9 cellular contexts compared by ENCODE assay signal in genomic region chr6:5086294-5086890, GRCh38. TPM values are rescaled to one million over a fixed set of nuclear protein-coding genes. Genes with fewer than 3 reads are reported as not detected.
DNase-seq lines count a peak whose midpoint lies in the region; ATAC-seq and TF ChIP-seq lines count a peak whose summit lies in the region.
"Had no signal": no experiment of that assay in that cellular context is flagged by ENCODE, and none has a peak within 500 bp of the region (broad histone marks: within the 10 kb centered on the region; RNA-seq: fewer than 3 reads in every experiment).

No MANE protein-coding gene starts in this region.

- intact Hi-C loops in activated CD4-positive, alpha-beta memory T cell treated with anti-CD3 and anti-CD28 coated beads for 36 hours (cut with micrococcal nuclease): no loop called here

- no peaks in the 10 kb centered on the region for H3K9me3 ChIP-seq in duodenal mucosa (ENCODE audit: control insufficient read depth in 1 of 2, low read length in 2 of 2)
- no peaks in the 10 kb centered on the region for H3K9me3 ChIP-seq in thymus (ENCODE audit: control insufficient read depth)

- peak overlapping the region; percentile 7 for H3K4me3 Mint-ChIP-seq in activated CD4-positive, alpha-beta memory T cell treated with anti-CD3 and anti-CD28 coated beads, Interleukin-2, amount 10 ng/mL, durations not matched to agents 7 days and 5 days
- no peak overlapping the region for H3K4me3 Mint-ChIP-seq in activated CD4-positive, alpha-beta memory T cell treated with anti-CD3 and anti-CD28 coated beads for 36 hours
- peak overlapping the region; percentile 42 for H3K4me3 Mint-ChIP-seq in mesothelial cell of epicardium
- H3K4me3 Mint-ChIP-seq: activated naive CD4-positive, alpha-beta T cell treated with anti-CD3 and anti-CD28 coated beads, Interleukin-2, amount 10 ng/mL, durations not matched to agents 7 days and 5 days had no signal

- H3K27me3 ChIP-seq in duodenal mucosa (ENCODE audit: control insufficient read depth in 1 of 2, insufficient read depth in 2 of 2, low read length in 2 of 2): peaks cover 8 to 27% of the 10 kb centered on the region in 2 donors
- peaks cover 56% of the 10 kb centered on the region for H3K27me3 ChIP-seq in thymus (ENCODE audit: control insufficient read depth, insufficient read depth)

- POLR2A ChIA-PET in activated CD4-positive, alpha-beta memory T cell treated with anti-CD3 and anti-CD28 coated beads, Interleukin-2, amount 10 ng/mL, durations not matched to agents 7 days and 5 days (lab: Charles Lee): no interaction called here
- POLR2A ChIA-PET in activated CD4-positive, alpha-beta memory T cell treated with anti-CD3 and anti-CD28 coated beads for 36 hours (lab: Charles Lee): no interaction called here

- no peak for ATAC-seq in GM18909 (IDR thresholded peaks at IDR 0.05; ENCODE audit: poor library complexity, unreplicated experiment)

- H3K4me1 ChIP-seq in duodenal mucosa (ENCODE audit: control insufficient read depth in 1 of 2, insufficient read depth in 2 of 2, low read length in 2 of 2) (peaks cover 0 to 13% of the 10 kb centered on the region in 2 donors), thymus (ENCODE audit: control insufficient read depth, insufficient read depth, low read length) (peaks cover 9% of the 10 kb centered on the region)

- H3K27ac ChIP-seq in duodenal mucosa (ENCODE audit: low read depth, low read length) (no peak overlapping the region), thymus (ENCODE audit: low read depth) (no peak overlapping the region)

- CTCF ChIA-PET in activated CD4-positive, alpha-beta memory T cell treated with anti-CD3 and anti-CD28 coated beads, Interleukin-2, amount 10 ng/mL, durations not matched to agents 7 days and 5 days (lab: Charles Lee): no interaction called here
- CTCF ChIA-PET in activated CD4-positive, alpha-beta memory T cell treated with anti-CD3 and anti-CD28 coated beads for 36 hours (lab: Charles Lee): no interaction called here

- H3K36me3 ChIP-seq in duodenal mucosa (ENCODE audit: control insufficient read depth in 1 of 2, insufficient read depth in 2 of 2, low read length in 2 of 2) (no peaks in the 10 kb centered on the region), thymus (ENCODE audit: control insufficient read depth, insufficient read depth) (no peaks in the 10 kb centered on the region)

- WGBS in thymus: 19% methylated on average over 56 of the region's 56 CpGs

- H3K4me3 ChIP-seq in duodenal mucosa (ENCODE audit: low read depth in 1 of 2, low read length in 2 of 2): peak overlapping the region; percentile 64 to 67
- H3K4me3 ChIP-seq in thymus (ENCODE audit: low read length): peak overlapping the region; percentile 36

- H3K4me1 Mint-ChIP-seq in activated CD4-positive, alpha-beta memory T cell treated with anti-CD3 and anti-CD28 coated beads, Interleukin-2, amount 10 ng/mL, durations not matched to agents 7 days and 5 days: peaks cover 8% of the 10 kb centered on the region
- H3K4me1 Mint-ChIP-seq in activated CD4-positive, alpha-beta memory T cell treated with anti-CD3 and anti-CD28 coated beads for 36 hours (ENCODE audit: low read depth): peaks cover 12% of the 10 kb centered on the region
- H3K4me1 Mint-ChIP-seq in mesothelial cell of epicardium: peaks cover 12% of the 10 kb centered on the region

- DNase-seq in activated CD4-positive, alpha-beta memory T cell treated with anti-CD3 and anti-CD28 coated beads, Interleukin-2, amount 10 ng/mL, durations not matched to agents 7 days and 5 days: no peak
- DNase-seq in activated CD4-positive, alpha-beta memory T cell treated with anti-CD3 and anti-CD28 coated beads for 36 hours: no peak
- DNase-seq in mesothelial cell of epicardium (ENCODE audit: low spot score in 2 of 2, unreplicated experiment in 2 of 2) (no peak), DMS53 treated with DMSO at 0.1 percent for 48 hours (lab: John Stamatoyannopoulos, UW; ENCODE audit: unreplicated experiment) (no peak), GF-D8 (lab: John Stamatoyannopoulos, UW) (no peak)

- H3K27ac Mint-ChIP-seq in activated CD4-positive, alpha-beta memory T cell treated with anti-CD3 and anti-CD28 coated beads, Interleukin-2, amount 10 ng/mL, durations not matched to agents 7 days and 5 days: no peak overlapping the region
- no peak overlapping the region for H3K27ac Mint-ChIP-seq in activated CD4-positive, alpha-beta memory T cell treated with anti-CD3 and anti-CD28 coated beads for 36 hours
- no peak overlapping the region for H3K27ac Mint-ChIP-seq in mesothelial cell of epicardium
- H3K27ac Mint-ChIP-seq: activated naive CD4-positive, alpha-beta T cell treated with anti-CD3 and anti-CD28 coated beads, Interleukin-2, amount 10 ng/mL, durations not matched to agents 7 days and 5 days had no signal

- peaks cover 55% of the 10 kb centered on the region for H3K27me3 Mint-ChIP-seq in activated CD4-positive, alpha-beta memory T cell treated with anti-CD3 and anti-CD28 coated beads, Interleukin-2, amount 10 ng/mL, durations not matched to agents 7 days and 5 days
- H3K27me3 Mint-ChIP-seq in activated CD4-positive, alpha-beta memory T cell treated with anti-CD3 and anti-CD28 coated beads for 36 hours: peaks cover 55% of the 10 kb centered on the region
- peaks cover 43% of the 10 kb centered on the region for H3K27me3 Mint-ChIP-seq in mesothelial cell of epicardium (ENCODE audit: low read depth)

- no peak overlapping the region for H3K9ac ChIP-seq in duodenal mucosa (ENCODE audit: low read depth in 1 of 2, low read length in 2 of 2)

- H3K36me3 Mint-ChIP-seq in activated CD4-positive, alpha-beta memory T cell treated with anti-CD3 and anti-CD28 coated beads, Interleukin-2, amount 10 ng/mL, durations not matched to agents 7 days and 5 days (ENCODE audit: low read depth): no peaks in the 10 kb centered on the region
- H3K36me3 Mint-ChIP-seq in activated CD4-positive, alpha-beta memory T cell treated with anti-CD3 and anti-CD28 coated beads for 36 hours: no peaks in the 10 kb centered on the region
- no peaks in the 10 kb centered on the region for H3K36me3 Mint-ChIP-seq in mesothelial cell of epicardium

- no peaks in the 10 kb centered on the region for H3K9me3 Mint-ChIP-seq in activated CD4-positive, alpha-beta memory T cell treated with anti-CD3 and anti-CD28 coated beads, Interleukin-2, amount 10 ng/mL, durations not matched to agents 7 days and 5 days
- no peaks in the 10 kb centered on the region for H3K9me3 Mint-ChIP-seq in activated CD4-positive, alpha-beta memory T cell treated with anti-CD3 and anti-CD28 coated beads for 36 hours
- H3K9me3 Mint-ChIP-seq in mesothelial cell of epicardium: no peaks in the 10 kb centered on the region
- H3K9me3 Mint-ChIP-seq: activated naive CD4-positive, alpha-beta T cell treated with anti-CD3 and anti-CD28 coated beads, Interleukin-2, amount 10 ng/mL, durations not matched to agents 7 days and 5 days had no signal

- TF ChIP-seq CTCF in mesothelial cell of epicardium (IDR thresholded peaks at IDR 0.05; ENCODE audit: unreplicated experiment): no peak

RNA-seq across cellular contexts. Expression of gene PPP1R3G, which starts 1.3 kb away (rescaled TPM):
- under 1 TPM; 0.08 to 0.10 TPM for total RNA-seq in activated CD4-positive, alpha-beta memory T cell treated with anti-CD3 and anti-CD28 coated beads, Interleukin-2, amount 10 ng/mL, durations not matched to agents 7 days and 5 days
- not detected for total RNA-seq in activated CD4-positive, alpha-beta memory T cell treated with anti-CD3 and anti-CD28 coated beads for 36 hours
- 1.1 to 1.3 TPM (median 1.2 TPM) in 3 replicates for total RNA-seq in mesothelial cell of epicardium
- 0.75 TPM for polyA plus RNA-seq in thymus
